In the genomic region with DNA sequence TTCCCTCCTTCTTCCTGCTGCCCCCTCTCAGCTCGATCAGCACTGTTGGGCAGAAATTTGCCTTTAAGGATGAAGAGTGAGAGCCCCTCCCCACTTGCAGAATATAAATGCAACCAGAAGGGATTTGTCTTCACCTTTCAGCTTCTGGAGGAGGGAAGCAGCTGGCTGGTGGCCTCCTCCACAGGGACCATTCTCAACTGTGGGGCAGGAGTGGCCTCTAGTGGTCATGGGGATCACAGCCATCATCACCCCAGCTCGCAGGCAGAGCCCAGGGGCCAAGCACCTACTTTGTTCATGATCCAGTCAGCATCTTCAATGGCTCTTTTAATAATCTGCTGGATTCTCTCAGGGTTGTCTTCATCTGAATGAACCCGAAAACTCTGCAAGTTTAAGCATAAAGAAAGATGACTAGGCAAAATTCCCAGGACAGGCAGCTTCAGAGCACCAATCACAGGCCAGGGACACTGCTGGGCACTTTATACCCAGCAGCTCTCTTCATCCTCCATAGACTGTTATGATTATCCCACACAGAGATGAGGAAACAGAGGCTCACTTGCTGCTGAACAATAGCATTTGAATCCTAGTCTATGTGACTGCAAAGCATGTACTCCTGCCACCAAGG, we compare ENCODE assay signal across 8 cellular contexts. TPM values are rescaled to one million over a fixed set of nuclear protein-coding genes. Genes with fewer than 3 reads are reported as not detected.
DNase-seq lines count a peak whose midpoint lies in the region; ATAC-seq and TF ChIP-seq lines count a peak whose summit lies in the region.

No MANE protein-coding gene starts in this region.

- CTCF ChIA-PET in activated CD8-positive, alpha-beta memory T cell treated with anti-CD3 and anti-CD28 coated beads, Interleukin-2, amount 10 ng/mL, durations not matched to agents 7 days and 5 days (lab: Charles Lee): interaction anchor here (0.6 to 13.4 kb wide), 27 partner anchors 9 to 371 kb away, joined by 3 to 571 read pairs (median 4); a partner anchor contains a TSS

- H3K36me3 ChIP-seq in NT2/D1 (ENCODE audit: insufficient read depth, insufficient read length, low read length) (no peaks in the 10 kb centered on the region), mucosa of descending colon (ENCODE audit: low read depth) (no peaks in the 10 kb centered on the region)

- TF ChIP-seq CTCF in endothelial cell (IDR thresholded peaks at IDR 0.05; ENCODE audit: unreplicated experiment) (peak; percentile 70), mucosa of descending colon (IDR thresholded peaks at IDR 0.05) (peak; percentile 63)

- H3K4me3 ChIP-seq in NT2/D1 (ENCODE audit: insufficient read length, low read depth) (no peak overlapping the region), mucosa of descending colon (no peak overlapping the region)

- no peak overlapping the region for H3K27ac Mint-ChIP-seq in activated CD8-positive, alpha-beta memory T cell treated with anti-CD3 and anti-CD28 coated beads, Interleukin-2, amount 10 ng/mL, durations not matched to agents 7 days and 5 days
- H3K27ac Mint-ChIP-seq in endothelial cell (ENCODE audit: unreplicated experiment): no peak overlapping the region

- peaks cover 27% of the 10 kb centered on the region for H3K4me1 Mint-ChIP-seq in activated CD8-positive, alpha-beta memory T cell treated with anti-CD3 and anti-CD28 coated beads, Interleukin-2, amount 10 ng/mL, durations not matched to agents 7 days and 5 days
- peaks cover 6% of the 10 kb centered on the region for H3K4me1 Mint-ChIP-seq in endothelial cell (ENCODE audit: unreplicated experiment)

- H3K9me3 ChIP-seq in NT2/D1 (ENCODE audit: insufficient read depth, low read length) (no peaks in the 10 kb centered on the region), mucosa of descending colon (no peaks in the 10 kb centered on the region)

- no peaks in the 10 kb centered on the region for H3K27me3 ChIP-seq in NT2/D1 (ENCODE audit: insufficient read depth, insufficient read length)

- DNase-seq in GM03348 (ENCODE audit: low spot score): peak; percentile 91
- DNase-seq in NT2/D1 (ENCODE audit: low read depth, low spot score): peak; percentile 51
- peak; percentile 85 for DNase-seq in activated CD8-positive, alpha-beta memory T cell treated with anti-CD3 and anti-CD28 coated beads, Interleukin-2, amount 10 ng/mL, durations not matched to agents 7 days and 5 days
- DNase-seq in endothelial cell (ENCODE audit: low spot score): peak; percentile 80
- DNase-seq in mucosa of descending colon: peak; percentile 66 to 87 (median 86)
- DNase-seq in stimulated activated CD8-positive, alpha-beta memory T cell treated with anti-CD3 and anti-CD28 coated beads, Interleukin-7, amount 100 ng/mL, for 4 hours (ENCODE audit: low read depth in 2 of 2): peak; percentile 25 to 29

- H3K9ac ChIP-seq in NT2/D1 (ENCODE audit: insufficient read length, low read depth): no peak overlapping the region

- no peaks in the 10 kb centered on the region for H3K36me3 Mint-ChIP-seq in activated CD8-positive, alpha-beta memory T cell treated with anti-CD3 and anti-CD28 coated beads, Interleukin-2, amount 10 ng/mL, durations not matched to agents 7 days and 5 days
- H3K36me3 Mint-ChIP-seq in endothelial cell (ENCODE audit: low read depth, unreplicated experiment): no peaks in the 10 kb centered on the region

- intact Hi-C loops in mucosa of descending colon (cut with DNase I, micrococcal nuclease): loop anchor here in 1 of 2 donors (10.0 kb wide), 2 partner anchors 75 to 115 kb away; a partner anchor contains a TSS

- H3K4me3 Mint-ChIP-seq in activated CD8-positive, alpha-beta memory T cell treated with anti-CD3 and anti-CD28 coated beads, Interleukin-2, amount 10 ng/mL, durations not matched to agents 7 days and 5 days: no peak overlapping the region
- no peak overlapping the region for H3K4me3 Mint-ChIP-seq in endothelial cell (ENCODE audit: unreplicated experiment)

- ATAC-seq in HG03280 (IDR thresholded peaks at IDR 0.05; ENCODE audit: unreplicated experiment): peak; percentile 78
- ATAC-seq in activated CD8-positive, alpha-beta memory T cell treated with anti-CD3 and anti-CD28 coated beads, Interleukin-2, amount 10 ng/mL, durations not matched to agents 7 days and 5 days: peak; percentile 90
- peak; percentile 95 for ATAC-seq in mucosa of descending colon
- no peak for ATAC-seq in GM18519 (IDR thresholded peaks at IDR 0.05; ENCODE audit: low FRiP score, unreplicated experiment)

- peaks cover 4% of the 10 kb centered on the region for H3K4me1 ChIP-seq in NT2/D1 (ENCODE audit: insufficient read depth, insufficient read length)
- no peaks in the 10 kb centered on the region for H3K4me1 ChIP-seq in mucosa of descending colon (ENCODE audit: low read depth)

- H3K9me3 Mint-ChIP-seq in activated CD8-positive, alpha-beta memory T cell treated with anti-CD3 and anti-CD28 coated beads, Interleukin-2, amount 10 ng/mL, durations not matched to agents 7 days and 5 days (ENCODE audit: low read depth): no peaks in the 10 kb centered on the region
- no peaks in the 10 kb centered on the region for H3K9me3 Mint-ChIP-seq in endothelial cell (ENCODE audit: unreplicated experiment)

- H3K27me3 Mint-ChIP-seq in activated CD8-positive, alpha-beta memory T cell treated with anti-CD3 and anti-CD28 coated beads, Interleukin-2, amount 10 ng/mL, durations not matched to agents 7 days and 5 days: peaks cover 6% of the 10 kb centered on the region
- H3K27me3 Mint-ChIP-seq in endothelial cell (ENCODE audit: unreplicated experiment): no peaks in the 10 kb centered on the region

RNA-seq across cellular contexts. Expression of a gene that starts 13.1 kb away (rescaled TPM):
- total RNA-seq in activated CD8-positive, alpha-beta memory T cell treated with anti-CD3 and anti-CD28 coated beads, Interleukin-2, amount 10 ng/mL, durations not matched to agents 7 days and 5 days: 1 to 10 TPM; 1.7 to 5.1 TPM
- total RNA-seq in endothelial cell (ENCODE audit: unreplicated experiment) (8.3 TPM), mucosa of descending colon (1 to 10 TPM; 4.7 to 7.2 (median 6.2) TPM)

Comparison
In these comparisons a context has a peak if more than half of its experiments do, and no peak if none do; other contexts are left out.
1. DNase-seq: peak in every context shown above with its lines; median percentile 91 in GM03348; 86 in mucosa of descending colon; 85 in activated CD8-positive, alpha-beta memory T cell treated with anti-CD3 and anti-CD28 coated beads, Interleukin-2, amount 10 ng/mL, durations not matched to agents 7 days and 5 days; 80 in endothelial cell; 51 in NT2/D1; 27 in stimulated activated CD8-positive, alpha-beta memory T cell treated with anti-CD3 and anti-CD28 coated beads, Interleukin-7, amount 100 ng/mL, for 4 hours.